Comparison of ENCODE assay signal across 8 cellular contexts in the genomic region with DNA sequence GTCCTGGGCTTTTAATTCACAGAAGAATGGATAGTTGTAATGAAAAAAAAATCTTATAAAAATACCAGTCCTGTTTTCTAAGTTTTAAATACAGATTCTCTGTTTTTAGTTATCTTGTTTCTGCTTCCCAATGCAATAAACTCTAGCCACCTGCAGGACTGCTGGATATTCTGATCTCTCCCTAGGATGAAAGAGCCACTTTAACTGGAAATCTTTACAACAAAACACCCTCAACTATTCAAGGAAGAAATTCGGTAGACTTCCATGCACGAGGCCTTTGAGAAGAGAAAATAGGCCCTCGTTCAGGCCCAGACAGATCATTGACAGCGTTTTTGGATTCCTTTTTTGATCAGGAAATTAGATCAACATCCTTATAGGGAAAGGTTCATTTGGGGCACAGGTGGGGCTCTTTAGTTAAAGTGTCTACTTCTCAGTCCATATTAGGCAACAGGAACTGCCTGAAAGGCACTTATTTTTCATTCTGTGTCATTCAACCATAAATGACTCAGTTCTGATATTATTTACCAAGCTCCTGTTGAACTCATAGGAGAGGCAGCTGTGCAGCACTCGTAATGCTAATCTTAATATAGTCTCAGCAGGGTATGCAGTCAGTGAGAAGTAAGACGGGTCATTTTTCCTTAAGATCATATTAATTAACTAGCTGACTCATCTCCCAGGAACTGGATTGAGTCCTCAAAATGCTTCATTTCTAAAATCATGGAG.
DNase-seq lines count a peak whose midpoint lies in the region; ATAC-seq and TF ChIP-seq lines count a peak whose summit lies in the region.

No MANE protein-coding gene starts in this region.

- 40 to 47% methylated on average over 6 of the region's 6 CpGs for WGBS in body of pancreas, 2 donors

- H3K27ac ChIP-seq in CD4-positive, CD25-positive, alpha-beta regulatory T cell (ENCODE audit: insufficient read depth, low read length, poor library complexity, severe bottlenecking) = peak overlapping the region; percentile 48
- H3K27ac ChIP-seq in body of pancreas (peak overlapping the region; percentile 63 to 85 (median 68)), muscle layer of duodenum (ENCODE audit: low read length) (peak overlapping the region; percentile 97), dorsolateral prefrontal cortex (peak overlapping the region in 5 of 59 donors; percentile 28 to 67 (median 51))

- peak; percentile 97 to 98 for ATAC-seq in CD4-positive, CD25-positive, alpha-beta regulatory T cell (ENCODE audit: low read depth in 2 of 2)
- ATAC-seq in GM18870 (IDR thresholded peaks at IDR 0.05; ENCODE audit: unreplicated experiment) = peak; percentile 86
- peak; percentile 86 for ATAC-seq in HG03064 (IDR thresholded peaks at IDR 0.05; ENCODE audit: low read depth, unreplicated experiment)
- ATAC-seq in body of pancreas = peak; percentile 61

- no peaks in the 10 kb centered on the region for H3K9me3 ChIP-seq in CD4-positive, CD25-positive, alpha-beta regulatory T cell (ENCODE audit: control insufficient read depth in 2 of 2, low read length in 2 of 2)
- H3K9me3 ChIP-seq in body of pancreas (no peaks in the 10 kb centered on the region), muscle layer of duodenum (ENCODE audit: control insufficient read depth in 1 of 2, low read length in 2 of 2) (no peaks in the 10 kb centered on the region)

- peaks cover 8% of the 10 kb centered on the region for H3K27me3 Mint-ChIP-seq in CD4-positive, CD25-positive, alpha-beta regulatory T cell

- TF ChIP-seq POLR2A in body of pancreas (IDR thresholded peaks at IDR 0.05) = no peak

- TF ChIP-seq CTCF in body of pancreas (IDR thresholded peaks at IDR 0.05) = no peak
- TF ChIP-seq CTCF in dorsolateral prefrontal cortex (IDR thresholded peaks at IDR 0.05 in 54 of 56, conservative IDR thresholded peaks at IDR 0.05 in 2 of 56; ENCODE audit: low read depth in 1 of 56, partially characterized antibody in 56 of 56) = no peak

- H3K9me3 Mint-ChIP-seq in CD4-positive, CD25-positive, alpha-beta regulatory T cell = peaks cover 0 to 2% (median 0%) of the 10 kb centered on the region in 7 donors

- H3K4me1 Mint-ChIP-seq in CD4-positive, CD25-positive, alpha-beta regulatory T cell = peaks cover 17 to 35% (median 25%) of the 10 kb centered on the region in 4 donors

- peak overlapping the region; percentile 16 for H3K4me3 ChIP-seq in CD4-positive, CD25-positive, alpha-beta regulatory T cell (ENCODE audit: low read depth, low read length)
- no peak overlapping the region for H3K4me3 ChIP-seq in body of pancreas
- H3K4me3 ChIP-seq in muscle layer of duodenum (ENCODE audit: low read depth in 1 of 2, low read length in 2 of 2) = no peak overlapping the region
- H3K4me3 ChIP-seq in dorsolateral prefrontal cortex = no peak overlapping the region

- H3K27me3 ChIP-seq in CD4-positive, CD25-positive, alpha-beta regulatory T cell (ENCODE audit: control insufficient read depth, insufficient read depth, low read length) = no peaks in the 10 kb centered on the region
- no peaks in the 10 kb centered on the region for H3K27me3 ChIP-seq in body of pancreas
- no peaks in the 10 kb centered on the region for H3K27me3 ChIP-seq in muscle layer of duodenum (ENCODE audit: low read depth, low read length)
- H3K27me3 ChIP-seq in dorsolateral prefrontal cortex = no peaks in the 10 kb centered on the region

- H3K36me3 Mint-ChIP-seq in CD4-positive, CD25-positive, alpha-beta regulatory T cell = peaks cover 3% of the 10 kb centered on the region

- intact Hi-C loops in body of pancreas (cut with DNase I) = no loop called here
- intact Hi-C loops in dorsolateral prefrontal cortex (cut with DNase I) = no loop called here

- H3K36me3 ChIP-seq in CD4-positive, CD25-positive, alpha-beta regulatory T cell (ENCODE audit: control insufficient read depth, insufficient read depth, low read length) = no peaks in the 10 kb centered on the region
- H3K36me3 ChIP-seq in body of pancreas (replicated peaks in 1 of 2; ENCODE audit: insufficient read depth in 1 of 2, low read depth in 2 of 2) = no peaks in the 10 kb centered on the region
- no peaks in the 10 kb centered on the region for H3K36me3 ChIP-seq in muscle layer of duodenum (ENCODE audit: control insufficient read depth in 1 of 2, insufficient read depth in 2 of 2, low read length in 2 of 2)

- H3K4me1 ChIP-seq in CD4-positive, CD25-positive, alpha-beta regulatory T cell (ENCODE audit: control insufficient read depth, insufficient read depth, low read length, poor library complexity, severe bottlenecking) = peaks cover 18% of the 10 kb centered on the region
- H3K4me1 ChIP-seq in body of pancreas (peaks cover 39% of the 10 kb centered on the region), muscle layer of duodenum (ENCODE audit: control insufficient read depth in 1 of 2, insufficient read depth in 2 of 2, low read length in 2 of 2) (peaks cover 0 to 22% of the 10 kb centered on the region in 2 donors)

- peak overlapping the region in 2 of 4 donors; percentile 4 to 28 for H3K4me3 Mint-ChIP-seq in CD4-positive, CD25-positive, alpha-beta regulatory T cell

- peak in 2 of 3 donors; percentile 43 to 64 for DNase-seq in CD4-positive, CD25-positive, alpha-beta regulatory T cell
- DNase-seq in NCI-H510A (lab: John Stamatoyannopoulos, UW) (peak; percentile 76), body of pancreas (peak in 2 of 4 donors; percentile 12 to 60), dorsolateral prefrontal cortex (no peak)
- no peak for DNase-seq in stimulated activated naive CD4-positive, alpha-beta T cell treated with Interleukin-2 at 50 U/mL for 16 hours (lab: John Stamatoyannopoulos, UW)

- peak overlapping the region; percentile 57 to 85 (median 84) for H3K27ac Mint-ChIP-seq in CD4-positive, CD25-positive, alpha-beta regulatory T cell

Comparison
In these comparisons a context has a peak if more than half of its experiments do, and no peak if none do; other contexts are left out.
1. DNase-seq: peak in CD4-positive, CD25-positive, alpha-beta regulatory T cell (2 of 3) and NCI-H510A (single experiment); none in stimulated activated naive CD4-positive, alpha-beta T cell treated with Interleukin-2 at 50 U/mL for 16 hours (single experiment) and dorsolateral prefrontal cortex (0 of 10).
2. Peak in every context shown above with its lines, with median percentiles within 50 percentile points of each other: ATAC-seq.